In genomic region chr1:39159224-39160036, GRCh38 we compare ENCODE assay signal across 1 cellular context.
TF ChIP-seq lines count a peak whose summit lies in the region.

No MANE protein-coding gene starts in this region.

TF ChIP-seq in HCT116, 20 proteins besides CTCF, POLR2A, EP300 and RAD21 (continued from another document):
- TF ChIP-seq ZBTB33 (IDR thresholded peaks at IDR 0.05; ENCODE audit: extremely low read depth, insufficient replicate concordance, low read length) (no peak), EZH2phosphoT487 (IDR thresholded peaks at IDR 0.05; ENCODE audit: borderline replicate concordance) (no peak), ATF3 (IDR thresholded peaks at IDR 0.05) (no peak), SRF (IDR thresholded peaks at IDR 0.05; ENCODE audit: low read depth) (no peak), EGR1 (IDR thresholded peaks at IDR 0.05; ENCODE audit: low read depth) (no peak), ZFX (IDR thresholded peaks at IDR 0.05) (no peak)
TF ChIP-seq in HCT116: peak in this region for 0.
